ENCODE assay signal across 13 cellular contexts in the genomic region with DNA sequence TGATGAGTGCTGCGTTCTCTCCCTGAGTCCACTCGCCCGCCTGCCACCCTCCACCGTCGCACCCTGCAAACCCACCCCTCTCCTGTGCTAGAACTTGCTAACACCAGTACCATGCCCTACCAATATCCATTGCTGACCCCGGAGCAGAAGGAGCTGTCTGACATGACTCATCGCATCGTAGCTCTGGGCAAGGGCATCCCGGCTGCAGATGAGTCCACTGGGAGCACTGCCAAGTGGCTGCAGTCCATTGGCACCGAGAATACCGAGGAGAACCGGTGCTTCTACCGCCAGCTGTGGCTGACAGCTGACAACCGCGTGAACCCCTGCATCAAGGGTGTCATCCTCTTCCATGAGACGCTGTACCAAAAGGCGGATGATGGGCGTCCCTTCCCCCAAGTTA. TPM values are rescaled to one million over a fixed set of nuclear protein-coding genes. Genes with fewer than 3 reads are reported as not detected.
DNase-seq lines count a peak whose midpoint lies in the region; ATAC-seq and TF ChIP-seq lines count a peak whose summit lies in the region.
"Had no signal": no experiment of that assay in that cellular context is flagged by ENCODE, and none has a peak within 500 bp of the region (broad histone marks: within the 10 kb centered on the region; RNA-seq: fewer than 3 reads in every experiment).

No MANE protein-coding gene starts in this region.

- H3K9ac ChIP-seq in PC-3 (ENCODE audit: low read length) (no peak overlapping the region), smooth muscle cell (ENCODE audit: low read depth) (no peak overlapping the region)

- no peaks in the 10 kb centered on the region for H3K27me3 ChIP-seq in PC-3 (ENCODE audit: low read length)
- H3K27me3 ChIP-seq in ovary: no peaks in the 10 kb centered on the region
- no peaks in the 10 kb centered on the region for H3K27me3 ChIP-seq in smooth muscle cell (ENCODE audit: low read depth)
- H3K27me3 ChIP-seq: ascending aorta had no signal

- H2AFZ ChIP-seq in PC-3 (ENCODE audit: low read length) (no peak overlapping the region), smooth muscle cell (ENCODE audit: low read depth) (no peak overlapping the region)

- BruUV-seq in PC-3 (replicated peaks; lab: Mats Ljungman, UMichigan): no TSS peak

- H3K9me2 ChIP-seq in PC-3 (replicated peaks; ENCODE audit: low read length): no peaks in the 10 kb centered on the region

- H3F3A ChIP-seq in PC-3 (ENCODE audit: low read length, unreplicated experiment): no peaks in the 10 kb centered on the region
- H3F3A ChIP-seq in smooth muscle cell (ENCODE audit: low read depth): no peaks in the 10 kb centered on the region

- H3K27ac ChIP-seq in PC-3 (ENCODE audit: low read length): no peak overlapping the region
- H3K27ac ChIP-seq in ovary: no peak overlapping the region
- no peak overlapping the region for H3K27ac ChIP-seq in smooth muscle cell (ENCODE audit: low read depth)
- H3K27ac ChIP-seq: ascending aorta, HL-60 had no signal

- intact Hi-C loops in PC-3 (cut with micrococcal nuclease) (no loop called here), ovary (cut with DNase I) (no loop called here)

- H3K9me3 ChIP-seq in PC-3 (ENCODE audit: low read length) (no peaks in the 10 kb centered on the region), ovary (no peaks in the 10 kb centered on the region), smooth muscle cell (replicated peaks; ENCODE audit: low read depth) (no peaks in the 10 kb centered on the region)
- H3K9me3 ChIP-seq: ascending aorta had no signal

- CTCF ChIA-PET in PC-3 (lab: Charles Lee): interaction anchor here (0.6 kb wide), 1 partner anchor 19 kb away, joined by 4 read pairs; no protein-coding TSS in a partner anchor

- H3K36me3 ChIP-seq in PC-3 (ENCODE audit: low read depth, low read length) (no peaks in the 10 kb centered on the region), ovary (no peaks in the 10 kb centered on the region), smooth muscle cell (ENCODE audit: low read depth) (no peaks in the 10 kb centered on the region)
- H3K36me3 ChIP-seq: ascending aorta had no signal

- DNase-seq in EH (ENCODE audit: low read depth): peak; percentile 67
- DNase-seq in PC-3: peak; percentile 86
- DNase-seq in fibroblast of peridontal ligament (ENCODE audit: extremely low read depth): peak; percentile 55
- DNase-seq in ovary: peak in 4 of 5 donors; percentile 47 to 64 (median 60)
- no peak for DNase-seq in KG1 (lab: John Stamatoyannopoulos, UW)
- no peak for DNase-seq in smooth muscle cell (lab: John Stamatoyannopoulos, UW; ENCODE audit: unreplicated experiment)
- DNase-seq in T-helper 2 cell: no peak
- DNase-seq: mesendoderm; stimulated activated naive CD4-positive, alpha-beta T cell; SW 1271 had no signal

- POLR2A ChIA-PET in PC-3 (lab: Charles Lee; ENCODE audit: unreplicated experiment): interaction anchor here (0.7 kb wide), 1 partner anchor 24 kb away, joined by 5 read pairs; no protein-coding TSS in a partner anchor

- H3K79me2 ChIP-seq in PC-3 (ENCODE audit: low read length): peaks cover 1% of the 10 kb centered on the region
- H3K79me2 ChIP-seq in smooth muscle cell (ENCODE audit: low read depth): peaks cover 2% of the 10 kb centered on the region

- TF ChIP-seq POLR2A in ovary (IDR thresholded peaks at IDR 0.05): no peak

- 64 to 67% (median 65%) methylated on average over 18 of the region's 18 CpGs for WGBS in ovary, 3 donors
- 88% methylated on average over 18 of the region's 18 CpGs for WGBS in smooth muscle cell (ENCODE audit: low lambda C conversion rate)

- TF ChIP-seq EP300 in ovary (IDR thresholded peaks at IDR 0.05): no peak

- H3K4me2 ChIP-seq in PC-3 (ENCODE audit: low read length): no peak overlapping the region
- no peak overlapping the region for H3K4me2 ChIP-seq in smooth muscle cell

- ATAC-seq in PC-3: peak; percentile 54
- no peak for ATAC-seq in HG02938 (IDR thresholded peaks at IDR 0.05; ENCODE audit: unreplicated experiment)

- no peak for TF ChIP-seq CTCF in PC-3 (conservative IDR thresholded peaks at IDR 0.05; ENCODE audit: low read depth, low read length)
- TF ChIP-seq CTCF in ovary (IDR thresholded peaks at IDR 0.05): no peak
- no peak for TF ChIP-seq CTCF in smooth muscle cell (IDR thresholded peaks at IDR 0.05; ENCODE audit: borderline replicate concordance, insufficient read depth, poor library complexity, severe bottlenecking)

- peaks cover 20% of the 10 kb centered on the region for H3K4me1 ChIP-seq in PC-3 (ENCODE audit: insufficient read depth, low read length)
- peaks cover 29% of the 10 kb centered on the region for H3K4me1 ChIP-seq in ovary (ENCODE audit: insufficient read depth)
- H3K4me1 ChIP-seq in smooth muscle cell (ENCODE audit: low read depth): no peaks in the 10 kb centered on the region

- H3K4me3 ChIP-seq in PC-3 (ENCODE audit: low read length): no peak overlapping the region
- no peak overlapping the region for H3K4me3 ChIP-seq in ovary
- H3K4me3 ChIP-seq in smooth muscle cell: no peak overlapping the region
- H3K4me3 ChIP-seq: ascending aorta had no signal

- H4K20me1 ChIP-seq in PC-3 (ENCODE audit: low read length) (no peaks in the 10 kb centered on the region), smooth muscle cell (ENCODE audit: low read depth) (no peaks in the 10 kb centered on the region)

RNA-seq across cellular contexts. Expression of a gene that starts 4.9 kb away (rescaled TPM):
- total RNA-seq in PC-3 (2014; rRNA removed) (63.5 and 69.5 TPM in 2 replicates), ovary (10 to 100 TPM; 17.9 to 37.4 (median 25.8) TPM), smooth muscle cell (35.7 and 50.2 TPM in 2 replicates)
- polyA plus RNA-seq in ovary (10 to 100 TPM; 16.1 to 70.1 TPM), smooth muscle cell (59.4 and 66.7 TPM in 2 replicates)

RNA-seq across cellular contexts. Expression of a gene that starts 32.4 kb away (rescaled TPM):
- total RNA-seq in PC-3 (2014; rRNA removed) (not detected in 2 replicates), ovary (1 to 10 TPM in 1 of 7 donors, under 1 TPM in 4, not detected in 2; 0.22 to 1.5 (median 0.74) TPM), smooth muscle cell (0.09 TPM in 1 of 2 replicates, not detected in the other)
- polyA plus RNA-seq in ovary (under 1 TPM; 0.15 to 0.58 TPM), smooth muscle cell (not detected in 2 replicates)
- total RNA-seq: ascending aorta had no signal

RNA-seq across cellular contexts. Expression of a gene that starts 38.8 kb away (rescaled TPM):
- total RNA-seq in PC-3 (2014; rRNA removed) (41.5 and 43.0 TPM in 2 replicates), ovary (1 to 10 TPM in 5 of 7 donors, under 1 TPM in 2; 0.53 to 1.8 (median 1.3) TPM), smooth muscle cell (1.8 and 3.2 TPM in 2 replicates)
- polyA plus RNA-seq in ovary (1 to 10 TPM; 1.1 to 1.3 TPM), smooth muscle cell (7.6 and 7.9 TPM in 2 replicates)
- total RNA-seq: ascending aorta had no signal

RNA-seq across cellular contexts. Expression of a gene that starts 45.9 kb away (rescaled TPM):
- 147 and 166 TPM in 2 replicates for total RNA-seq in PC-3 (2014; rRNA removed)
- 10 to 100 TPM; 34.0 to 56.3 (median 43.3) TPM for total RNA-seq in ovary
- 10 to 100 TPM; 14.3 to 40.7 TPM for polyA plus RNA-seq in ovary
- total RNA-seq in smooth muscle cell: 71.8 and 80.9 TPM in 2 replicates
- 91.0 and 96.8 TPM in 2 replicates for polyA plus RNA-seq in smooth muscle cell

RNA-seq across cellular contexts. Expression of a gene that starts 52.5 kb away (rescaled TPM):
- 8.5 and 12.4 TPM in 2 replicates for total RNA-seq in PC-3 (2014; rRNA removed)
- 10 to 100 TPM; 15.4 to 32.4 (median 23.4) TPM for total RNA-seq in ovary
- polyA plus RNA-seq in ovary: 10 to 100 TPM; 25.7 to 48.4 TPM
- 6.0 and 7.0 TPM in 2 replicates for total RNA-seq in smooth muscle cell
- 11.0 and 11.9 TPM in 2 replicates for polyA plus RNA-seq in smooth muscle cell

Comparison
In these comparisons a context has a peak if more than half of its experiments do, and no peak if none do; other contexts are left out.
1. DNase-seq: peak in EH (single experiment), PC-3 (single experiment), fibroblast of peridontal ligament (single experiment) and ovary (4 of 5); none in KG1 (single experiment), smooth muscle cell (single experiment) and T-helper 2 cell (0 of 5).
2. RNA of a gene that starts 38.8 kb away (total RNA-seq): 41.5 to 43.0 TPM in PC-3; 1.8 to 3.2 TPM in smooth muscle cell and 0.53 to 1.8 TPM in ovary; every median in the first group is over 10 times any median in the second.